9 cellular contexts compared by ENCODE assay signal in the genomic region with DNA sequence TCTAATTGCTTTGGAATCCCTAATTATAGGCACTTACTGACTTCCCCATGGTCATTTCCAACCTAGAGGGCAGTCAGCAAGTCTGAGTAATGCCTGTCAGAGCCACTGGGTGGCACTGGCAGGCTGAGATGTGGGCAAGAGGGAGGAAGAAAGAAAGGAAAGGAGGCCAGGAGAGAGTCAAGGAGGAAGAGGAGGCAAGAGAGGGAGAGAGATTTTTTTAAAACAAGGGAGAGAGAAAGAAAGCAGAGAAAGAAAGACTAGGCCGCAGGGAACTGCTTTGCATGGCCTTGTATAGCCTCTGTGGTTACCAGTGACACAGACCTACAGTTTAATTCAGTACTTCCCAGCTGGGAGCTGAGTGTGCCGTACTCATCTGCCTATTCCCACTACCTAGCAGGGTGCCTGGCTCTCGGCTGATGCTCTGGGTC.
DNase-seq lines count a peak whose midpoint lies in the region; ATAC-seq and TF ChIP-seq lines count a peak whose summit lies in the region.
"Had no signal": no experiment of that assay in that cellular context is flagged by ENCODE, and none has a peak within 500 bp of the region (broad histone marks: within the 10 kb centered on the region; RNA-seq: fewer than 3 reads in every experiment).

No MANE protein-coding gene starts in this region.

- no peaks in the 10 kb centered on the region for H3K36me3 Mint-ChIP-seq in activated naive CD4-positive, alpha-beta T cell treated with anti-CD3 and anti-CD28 coated beads, Interleukin-2, amount 50 U/mL, for 24 hours
- H3K36me3 Mint-ChIP-seq: IgD-negative memory B cell had no signal

- no peaks in the 10 kb centered on the region for H3K9me3 ChIP-seq in BE2C

- intact Hi-C loops in Right ventricle myocardium superior (cut with DNase I), result loop anchor here (5.0 kb wide), 2 partner anchors 488 to 563 kb away; no protein-coding TSS in a partner anchor
- intact Hi-C loops in posterior vena cava (cut with DNase I), result loop anchor here in 1 of 2 donors (10.0 kb wide), 2 partner anchors 221 to 561 kb away; a partner anchor contains a TSS

- peak overlapping the region; percentile 33 for H3K27ac Mint-ChIP-seq in activated naive CD4-positive, alpha-beta T cell treated with anti-CD3 and anti-CD28 coated beads, Interleukin-2, amount 50 U/mL, for 24 hours

- no peak overlapping the region for H3K4me3 ChIP-seq in BE2C (ENCODE audit: low read depth, low read length)

- no peaks in the 10 kb centered on the region for H3K9me3 Mint-ChIP-seq in activated naive CD4-positive, alpha-beta T cell treated with anti-CD3 and anti-CD28 coated beads, Interleukin-2, amount 50 U/mL, for 24 hours
- H3K9me3 Mint-ChIP-seq: IgD-negative memory B cell had no signal

- peak; percentile 47 for DNase-seq in BE2C
- peak; percentile 40 for DNase-seq in RPMI8226
- DNase-seq in Right ventricle myocardium superior, result peak; percentile 74
- DNase-seq in posterior vena cava (ENCODE audit: low spot score), result peak; percentile 86

- H3K27me3 ChIP-seq in BE2C, result peaks cover 12% of the 10 kb centered on the region

- H3K4me1 Mint-ChIP-seq in activated naive CD4-positive, alpha-beta T cell treated with anti-CD3 and anti-CD28 coated beads, Interleukin-2, amount 50 U/mL, for 24 hours, result peaks cover 5% of the 10 kb centered on the region

- H3K36me3 ChIP-seq in BE2C, result no peaks in the 10 kb centered on the region

- TF ChIP-seq CTCF in BE2C (IDR thresholded peaks at IDR 0.05; ENCODE audit: low read depth, low read length), result peak; percentile 90

- no peak overlapping the region for H3K4me3 Mint-ChIP-seq in activated naive CD4-positive, alpha-beta T cell treated with anti-CD3 and anti-CD28 coated beads, Interleukin-2, amount 50 U/mL, for 24 hours
- H3K4me3 Mint-ChIP-seq: IgD-negative memory B cell had no signal

- peak; percentile 76 for ATAC-seq in GM18868 (IDR thresholded peaks at IDR 0.05; ENCODE audit: unreplicated experiment)
- ATAC-seq in HG03139 (IDR thresholded peaks at IDR 0.05; ENCODE audit: unreplicated experiment), result peak; percentile 64
- ATAC-seq in Right ventricle myocardium superior (ENCODE audit: poor library complexity), result peak; percentile 92
- ATAC-seq in HG03097 (IDR thresholded peaks at IDR 0.05; ENCODE audit: low FRiP score, unreplicated experiment), result no peak

- no peaks in the 10 kb centered on the region for H3K4me1 ChIP-seq in BE2C

- H3K27me3 Mint-ChIP-seq in activated naive CD4-positive, alpha-beta T cell treated with anti-CD3 and anti-CD28 coated beads, Interleukin-2, amount 50 U/mL, for 24 hours, result peaks cover 4% of the 10 kb centered on the region
- H3K27me3 Mint-ChIP-seq: IgD-negative memory B cell had no signal
